Comparison of ENCODE assay signal across 1 cellular context in genomic region chr12:121626853-121627623, GRCh38.
TF ChIP-seq lines count a peak whose summit lies in the region.

No MANE protein-coding gene starts in this region.

TF ChIP-seq in GM12878, 131 proteins besides CTCF, POLR2A, EP300 and RAD21:
- no peak for TF ChIP-seq KLF5 (IDR thresholded peaks at IDR 0.05; ENCODE audit: partially characterized antibody)
- TF ChIP-seq CREB1 (IDR thresholded peaks at IDR 0.05; ENCODE audit: low read depth): 0 out of 2 replicates have a peak, but pooled peaks have one; percentile 10
- TF ChIP-seq ZBED1 (IDR thresholded peaks at IDR 0.05; ENCODE audit: borderline replicate concordance): 0 out of 2 replicates have a peak, but pooled peaks have one; percentile 45
- TF ChIP-seq RELA (IDR thresholded peaks at IDR 0.05; ENCODE audit: borderline replicate concordance, partially characterized antibody): peak; percentile 71
- TF ChIP-seq GABPA (IDR thresholded peaks at IDR 0.05; ENCODE audit: low read depth): no peak
- no peak for TF ChIP-seq TCF7 (IDR thresholded peaks at IDR 0.05; ENCODE audit: borderline replicate concordance)
- TF ChIP-seq MYB (IDR thresholded peaks at IDR 0.05; ENCODE audit: borderline replicate concordance, low read depth, low read length): no peak
- TF ChIP-seq NBN (IDR thresholded peaks at IDR 0.05): 0 out of 2 replicates have a peak, but pooled peaks have one; percentile 21
- TF ChIP-seq MXI1 (IDR thresholded peaks at IDR 0.05; ENCODE audit: low read depth, low read length): 0 out of 2 replicates have a peak, but pooled peaks have one; percentile 27
- peak in 1 of 2 experiments; percentile 15; a peak in 1 of 3 replicates for TF ChIP-seq EGR1 (IDR thresholded peaks at IDR 0.05; ENCODE audit: borderline replicate concordance in 1 of 2, low read depth in 2 of 2, low read length in 2 of 2)
- TF ChIP-seq YY1 (IDR thresholded peaks at IDR 0.05; ENCODE audit: low read depth, low read length): no peak
- TF ChIP-seq POLR2AphosphoS5 (IDR thresholded peaks at IDR 0.05; ENCODE audit: low read length): peak; percentile 85
- TF ChIP-seq ZNF687 (IDR thresholded peaks at IDR 0.05): no peak
- TF ChIP-seq ZNF217 (IDR thresholded peaks at IDR 0.05): peak; percentile 9; the same call in 1 of the 2 replicates
- no peak for TF ChIP-seq CBX3 (IDR thresholded peaks at IDR 0.05; ENCODE audit: borderline replicate concordance, low read depth)
- 0 out of 2 replicates have a peak, but pooled peaks have one; percentile 5 for TF ChIP-seq JUNB (IDR thresholded peaks at IDR 0.05)
- TF ChIP-seq IRF5 (IDR thresholded peaks at IDR 0.05; ENCODE audit: borderline replicate concordance): no peak
- peak; percentile 56; the same call in 1 of the 2 replicates for TF ChIP-seq RUNX3 (IDR thresholded peaks at IDR 0.05; ENCODE audit: low read length)
- peak; percentile 7; the same call in 1 of the 2 replicates for TF ChIP-seq GATAD2B (conservative IDR thresholded peaks at IDR 0.05; ENCODE audit: low read depth)
- 0 out of 2 replicates have a peak, but pooled peaks have one; percentile 30 for TF ChIP-seq MTA2 (IDR thresholded peaks at IDR 0.05; ENCODE audit: low read depth)
- no peak for TF ChIP-seq ZBTB40 (IDR thresholded peaks at IDR 0.05; ENCODE audit: borderline replicate concordance)
- TF ChIP-seq ZSCAN29 (IDR thresholded peaks at IDR 0.05): no peak
- TF ChIP-seq STAT1 (conservative IDR thresholded peaks at IDR 0.05): no peak
- 0 out of 2 replicates have a peak, but pooled peaks have one; percentile 18 for TF ChIP-seq EED (IDR thresholded peaks at IDR 0.05; ENCODE audit: low read depth)
- TF ChIP-seq MEF2B (IDR thresholded peaks at IDR 0.05; ENCODE audit: partially characterized antibody, poor library complexity, severe bottlenecking): no peak
- TF ChIP-seq POLR2AphosphoS2 (IDR thresholded peaks at IDR 0.05; ENCODE audit: low read depth, low read length): 0 out of 2 replicates have a peak, but pooled peaks have one; percentile 4
- 0 out of 2 replicates have a peak, but pooled peaks have one; percentile 8 for TF ChIP-seq SMARCA5 (IDR thresholded peaks at IDR 0.05)
- peak; percentile 26; the same call in 1 of the 2 replicates for TF ChIP-seq PKNOX1 (IDR thresholded peaks at IDR 0.05)
- no peak for TF ChIP-seq CREM (IDR thresholded peaks at IDR 0.05; ENCODE audit: low read depth)
- TF ChIP-seq RELB (IDR thresholded peaks at IDR 0.05; ENCODE audit: low read depth): peak; percentile 89
- 0 out of 2 replicates have a peak, but pooled peaks have one; percentile 14 for TF ChIP-seq RFX5 (IDR thresholded peaks at IDR 0.05; ENCODE audit: low read depth, low read length)
- peak; percentile 46 to 58; a peak in 1 of 4 replicates for TF ChIP-seq IKZF2 (IDR thresholded peaks at IDR 0.05)
- TF ChIP-seq SMC3 (IDR thresholded peaks at IDR 0.05; ENCODE audit: borderline replicate concordance, low read length): peak; percentile 2; the same call in 1 of the 2 replicates
- no peak for TF ChIP-seq PRDM15 (CRISPR knock-in tag; IDR thresholded peaks at IDR 0.05)
- TF ChIP-seq PML (IDR thresholded peaks at IDR 0.05; ENCODE audit: low read length): 0 out of 2 replicates have a peak, but pooled peaks have one; percentile 32
- no peak for TF ChIP-seq TCF3 (IDR thresholded peaks at IDR 0.05; ENCODE audit: borderline replicate concordance, insufficient read depth, low read depth, low read length)
- TF ChIP-seq YBX1 (IDR thresholded peaks at IDR 0.05): no peak
- TF ChIP-seq BHLHE40 (IDR thresholded peaks at IDR 0.05; ENCODE audit: borderline replicate concordance in 1 of 2, low read depth in 2 of 2, low read length in 1 of 2): 0 out of 4 replicates have a peak, but pooled peaks have one; percentile 4 to 15
